In the genomic region with DNA sequence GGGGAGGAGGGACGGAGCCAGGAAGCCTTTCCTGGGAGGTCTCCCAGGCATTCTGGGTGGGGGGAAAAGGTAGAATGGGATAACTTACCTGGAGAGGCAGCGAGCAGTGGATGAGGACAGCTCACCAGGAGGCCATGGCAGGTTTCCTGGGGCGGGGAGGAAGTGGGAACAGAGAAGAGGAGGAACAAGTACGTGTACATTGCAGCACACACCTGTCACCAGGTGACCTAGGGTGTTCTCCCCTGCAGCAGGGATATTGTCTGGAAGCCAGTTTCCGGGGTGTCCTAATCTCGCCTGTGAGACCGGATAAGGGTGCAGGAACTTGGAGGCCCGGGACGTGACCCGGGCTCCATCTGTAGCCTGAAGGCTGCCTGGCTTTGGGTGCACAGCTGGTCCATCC, we compare ENCODE assay signal across 21 cellular contexts. TPM values are rescaled to one million over a fixed set of nuclear protein-coding genes. Genes with fewer than 3 reads are reported as not detected.
A peak's percentile ranks its signal among the peaks of the same experiment; 100 is the strongest.
DNase-seq lines count a peak whose midpoint lies in the region; ATAC-seq and TF ChIP-seq lines count a peak whose summit lies in the region.
"Had no signal": no experiment of that assay in that cellular context is flagged by ENCODE, and none has a peak within 500 bp of the region (broad histone marks: within the 10 kb centered on the region; RNA-seq: fewer than 3 reads in every experiment).

A gene (minus strand): TSS at position 148 of the 400 bp plus-strand sequence.

- in situ Hi-C loops in transverse colon (cut with MboI; ENCODE audit: low pct_ligation_motif_present in 1 of 4, low pct_unique_long_range_greater_than_20kb in 1 of 4, low sequenced_read_pairs in 3 of 4): no loop called here

- 48% methylated on average over 10 of the region's 10 CpGs; no CpG with 5 or more reads in 1 of the 2 donors for WGBS in transverse colon (ENCODE audit: low coverage in 1 of 2), 2 donors

- no peak within 1 kb of the TSS for H3K4me3 Mint-ChIP-seq in activated CD8-positive, alpha-beta T cell treated with anti-CD3 and anti-CD28 coated beads for 36 hours
- H3K4me3 Mint-ChIP-seq: CD8-positive, alpha-beta memory T cell had no signal

- no peak within 1 kb of the TSS for H3K27ac Mint-ChIP-seq in activated CD8-positive, alpha-beta T cell treated with anti-CD3 and anti-CD28 coated beads for 36 hours
- H3K27ac Mint-ChIP-seq: activated naive CD4-positive, alpha-beta T cell treated with anti-CD3 and anti-CD28 coated beads, Interleukin-2, amount 50 U/mL, for 72 hours had no signal

- H3K27ac ChIP-seq in SJCRH30 (no peak within 1 kb of the TSS), transverse colon (peak within 1 kb of the TSS; percentile 83 to 87 (median 86))
- H3K27ac ChIP-seq: tibial artery had no signal

- no peaks in the 10 kb centered on the region for H3K27me3 Mint-ChIP-seq in activated CD8-positive, alpha-beta T cell treated with anti-CD3 and anti-CD28 coated beads for 36 hours

- no peaks in the 10 kb centered on the region for H3K4me1 Mint-ChIP-seq in activated CD8-positive, alpha-beta T cell treated with anti-CD3 and anti-CD28 coated beads for 36 hours (ENCODE audit: low read depth)
- H3K4me1 Mint-ChIP-seq: CD8-positive, alpha-beta memory T cell had no signal

- H3K4me1 ChIP-seq in SJCRH30 (peaks cover 4% of the 10 kb centered on the region), transverse colon (peaks cover 0 to 10% (median 4%) of the 10 kb centered on the region in 4 donors)

- H3K9me3 ChIP-seq in SJCRH30 (replicated peaks): no peaks in the 10 kb centered on the region
- H3K9me3 ChIP-seq in transverse colon: no peaks in the 10 kb centered on the region
- H3K9me3 ChIP-seq: tibial artery had no signal

- CTCF ChIA-PET in activated CD8-positive, alpha-beta T cell treated with anti-CD3 and anti-CD28 coated beads for 36 hours (lab: Charles Lee): no interaction called here

- peak; percentile 45 for ATAC-seq in left lobe of liver
- no peak for ATAC-seq in activated CD8-positive, alpha-beta T cell treated with anti-CD3 and anti-CD28 coated beads for 36 hours
- ATAC-seq: activated naive CD4-positive, alpha-beta T cell treated with anti-CD3 and anti-CD28 coated beads, Interleukin-2, amount 50 U/mL, for 72 hours had no signal

- no peak for TF ChIP-seq CTCF in transverse colon (IDR thresholded peaks at IDR 0.05)
- TF ChIP-seq CTCF in activated CD8-positive, alpha-beta T cell treated with anti-CD3 and anti-CD28 coated beads for 36 hours (IDR thresholded peaks at IDR 0.05): no peak

- TF ChIP-seq EP300 in transverse colon (IDR thresholded peaks at IDR 0.05; ENCODE audit: low read depth): no peak

- H3K36me3 Mint-ChIP-seq in activated CD8-positive, alpha-beta T cell treated with anti-CD3 and anti-CD28 coated beads for 36 hours (ENCODE audit: low read depth): no peaks in the 10 kb centered on the region
- H3K36me3 Mint-ChIP-seq: activated naive CD4-positive, alpha-beta T cell treated with anti-CD3 and anti-CD28 coated beads, Interleukin-2, amount 50 U/mL, for 72 hours; CD8-positive, alpha-beta memory T cell had no signal

- H3K27me3 ChIP-seq in SJCRH30 (no peaks in the 10 kb centered on the region), transverse colon (no peaks in the 10 kb centered on the region)

- DNase-seq in NCI-H345 (lab: John Stamatoyannopoulos, UW) (peak; percentile 8), NCI-H345 treated with DMSO at 0.1 percent for 48 hours (lab: John Stamatoyannopoulos, UW; ENCODE audit: unreplicated experiment) (no peak), SJCRH30 (no peak), left lobe of liver (ENCODE audit: low spot score) (no peak), transverse colon (peak; percentile 84), NCI-H146 treated with DMSO at 0.1 percent for 48 hours (lab: John Stamatoyannopoulos, UW; ENCODE audit: unreplicated experiment) (no peak), head of caudate nucleus (no peak)
- DNase-seq in activated CD8-positive, alpha-beta T cell treated with anti-CD3 and anti-CD28 coated beads for 36 hours: no peak
- DNase-seq: activated CD4-positive, alpha-beta T cell treated with anti-CD3 and anti-CD28 coated beads for 48 hours; CD8-positive, alpha-beta memory T cell; effector CD4-positive, alpha-beta T cell; GDM1; mesendoderm; NCI-H187; NCI-H82; SHP77 treated with DMSO at 0.1 percent for 48 hours; T-helper 9 cell had no signal

- TF ChIP-seq POLR2A in transverse colon (IDR thresholded peaks at IDR 0.05): peak; percentile 96

- intact Hi-C loops in transverse colon (cut with DNase I; ENCODE audit: low total_unique reads): no loop called here
- intact Hi-C loops in activated CD8-positive, alpha-beta T cell treated with anti-CD3 and anti-CD28 coated beads for 36 hours (cut with micrococcal nuclease): no loop called here
- intact Hi-C loops in head of caudate nucleus (cut with DNase I): no loop called here

- POLR2A ChIA-PET in activated CD8-positive, alpha-beta T cell treated with anti-CD3 and anti-CD28 coated beads for 36 hours (lab: Charles Lee): no interaction called here

- no peak within 1 kb of the TSS for H3K4me3 ChIP-seq in SJCRH30
- peak within 1 kb of the TSS in 3 of 4 donors; percentile 37 to 56 (median 40) for H3K4me3 ChIP-seq in transverse colon
- H3K4me3 ChIP-seq: tibial artery had no signal

- H3K36me3 ChIP-seq in SJCRH30: peaks cover 8% of the 10 kb centered on the region; the same call in 1 of the 2 replicates
- no peaks in the 10 kb centered on the region for H3K36me3 ChIP-seq in transverse colon
- H3K36me3 ChIP-seq: tibial artery had no signal

- H3K9me3 Mint-ChIP-seq in activated CD8-positive, alpha-beta T cell treated with anti-CD3 and anti-CD28 coated beads for 36 hours: no peaks in the 10 kb centered on the region
- H3K9me3 Mint-ChIP-seq: activated naive CD4-positive, alpha-beta T cell treated with anti-CD3 and anti-CD28 coated beads, Interleukin-2, amount 50 U/mL, for 72 hours; CD8-positive, alpha-beta memory T cell had no signal

RNA-seq across cellular contexts. Expression of the gene that starts here (rescaled TPM):
- 21.9 and 23.9 TPM in 2 replicates for total RNA-seq in SJCRH30 (2014; rRNA removed; shearing (Covaris generic))
- total RNA-seq in left lobe of liver: 0.93 TPM
- total RNA-seq in transverse colon: 100 to 1,000 TPM; 180 to 222 (median 191) TPM
- not detected for total RNA-seq in activated CD8-positive, alpha-beta T cell treated with anti-CD3 and anti-CD28 coated beads for 36 hours
- total RNA-seq: CD8-positive, alpha-beta memory T cell; H4; M059J had no signal

Comparison
In these comparisons a context has a peak if more than half of its experiments do, and no peak if none do; other contexts are left out.
1. RNA of the gene that starts here (total RNA-seq): 180 to 222 TPM in transverse colon and 21.9 to 23.9 TPM in SJCRH30; 0.93 TPM in left lobe of liver (single experiment) and not detected in activated CD8-positive, alpha-beta T cell treated with anti-CD3 and anti-CD28 coated beads for 36 hours; every median in the first group is over 10 times any median in the second.
2. DNase-seq: peak in NCI-H345 (single experiment) and transverse colon (single experiment); none in NCI-H345 treated with DMSO at 0.1 percent for 48 hours (single experiment), SJCRH30 (0 of 2), left lobe of liver (single experiment), NCI-H146 treated with DMSO at 0.1 percent for 48 hours (single experiment), activated CD8-positive, alpha-beta T cell treated with anti-CD3 and anti-CD28 coated beads for 36 hours (single experiment) and head of caudate nucleus (0 of 42).
3. Peak in ATAC-seq in left lobe of liver; RNA of the gene not detected or under 1 TPM.